In the genomic region with DNA sequence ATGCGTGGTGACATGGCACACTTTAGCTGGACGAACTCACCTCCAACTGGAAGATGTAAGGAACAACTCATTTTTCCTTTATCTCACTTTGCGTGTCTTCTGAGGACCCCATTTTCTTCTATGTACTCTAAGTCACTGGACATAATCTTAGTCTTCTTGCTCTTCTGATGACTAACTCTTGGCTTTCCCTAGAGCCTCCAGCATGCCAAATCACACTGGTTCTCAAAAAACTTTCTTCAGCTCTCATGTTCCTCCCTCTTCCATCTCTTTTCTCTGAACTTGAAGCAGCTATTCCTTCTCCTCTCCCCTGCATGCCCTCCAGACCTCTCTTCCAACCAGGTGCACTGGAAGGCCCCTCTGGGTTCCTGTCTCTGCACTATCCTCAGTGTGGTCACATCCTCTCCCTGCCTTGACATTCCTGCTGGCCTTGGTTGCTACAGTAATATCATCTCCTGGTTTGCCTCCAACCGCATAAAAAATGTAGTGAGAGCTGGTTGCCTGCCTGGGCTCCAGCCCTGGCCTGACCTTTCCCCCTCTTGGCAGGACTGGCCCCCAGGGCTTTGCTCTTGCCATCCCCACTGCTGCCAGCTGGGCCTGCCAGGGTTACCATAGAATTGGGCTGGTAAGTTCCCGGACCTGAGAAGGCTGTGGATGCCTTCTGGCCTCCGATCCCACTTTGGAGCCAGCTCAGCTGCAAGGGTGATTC, we compare ENCODE assay signal across 33 cellular contexts. TPM values are rescaled to one million over a fixed set of nuclear protein-coding genes. Genes with fewer than 3 reads are reported as not detected.
DNase-seq lines count a peak whose midpoint lies in the region; ATAC-seq and TF ChIP-seq lines count a peak whose summit lies in the region.
"Had no signal": no experiment of that assay in that cellular context is flagged by ENCODE, and none has a peak within 500 bp of the region (broad histone marks: within the 10 kb centered on the region; RNA-seq: fewer than 3 reads in every experiment).

No MANE protein-coding gene starts in this region.

- no peaks in the 10 kb centered on the region for H3K36me3 Mint-ChIP-seq in chondrocyte (ENCODE audit: low read depth)
- H3K36me3 Mint-ChIP-seq: activated naive CD4-positive, alpha-beta T cell treated with anti-CD3 and anti-CD28 coated beads, Interleukin-2, amount 10 ng/mL, durations not matched to agents 7 days and 5 days; brain; memory B cell had no signal

- H3K4me1 Mint-ChIP-seq in chondrocyte (ENCODE audit: low read depth), result peaks cover 23% of the 10 kb centered on the region
- H3K4me1 Mint-ChIP-seq: activated naive CD4-positive, alpha-beta T cell treated with anti-CD3 and anti-CD28 coated beads, Interleukin-2, amount 10 ng/mL, durations not matched to agents 7 days and 5 days; activated T-helper 17 cell treated with anti-CD3 and anti-CD28 coated beads, Interleukin-2, amount 50 U/mL, for 72 hours; brain; memory B cell had no signal

- no peak overlapping the region for H3K27ac ChIP-seq in substantia nigra (ENCODE audit: low read depth, low read length, poor library complexity, severe bottlenecking)
- H3K27ac ChIP-seq: C4-2B, gastroesophageal sphincter, hepatocyte, prostate gland, thyroid gland, vagina had no signal

- no peak for ATAC-seq in HG03378 (IDR thresholded peaks at IDR 0.05; ENCODE audit: unreplicated experiment)
- ATAC-seq: activated CD8-positive, alpha-beta T cell treated with anti-CD3 and anti-CD28 coated beads for 36 hours; activated T-helper 17 cell treated with anti-CD3 and anti-CD28 coated beads, Interleukin-2, amount 50 U/mL, for 72 hours; esophagus mucosa; gastroesophageal sphincter had no signal

- H3K4me3 Mint-ChIP-seq in chondrocyte (ENCODE audit: unreplicated experiment), result no peak overlapping the region
- H3K4me3 Mint-ChIP-seq: activated CD8-positive, alpha-beta T cell treated with anti-CD3 and anti-CD28 coated beads for 36 hours; activated naive CD4-positive, alpha-beta T cell treated with anti-CD3 and anti-CD28 coated beads, Interleukin-2, amount 10 ng/mL, durations not matched to agents 7 days and 5 days; activated T-helper 17 cell treated with anti-CD3 and anti-CD28 coated beads, Interleukin-2, amount 50 U/mL, for 72 hours; brain; memory B cell had no signal

- DNase-seq in GM03348 (ENCODE audit: low spot score) (peak; percentile 40), chondrocyte (ENCODE audit: low spot score) (no peak), myocyte (ENCODE audit: low read depth) (peak; percentile 65), substantia nigra (lab: John Stamatoyannopoulos, UW) (peak in 29 of 49 donors; percentile 1 to 57 (median 14)), 8988T (no peak)
- DNase-seq in activated T-cell treated with anti-CD3 and anti-CD28 coated beads, Interleukin-2, amount 50 U/mL, for 48 hours, result no peak
- DNase-seq: activated CD4-positive, CD25-positive, alpha-beta regulatory T cell treated with anti-CD3 and anti-CD28 coated beads, Interleukin-2, amount 50 U/mL, for 72 hours; activated CD8-positive, alpha-beta memory T cell treated with anti-CD3 and anti-CD28 coated beads, Interleukin-2, amount 50 U/mL, for 48 hours; activated CD8-positive, alpha-beta T cell treated with anti-CD3 and anti-CD28 coated beads for 36 hours; activated naive CD4-positive, alpha-beta T cell treated with anti-CD3 and anti-CD28 coated beads, Interleukin-2, amount 10 ng/mL, durations not matched to agents 7 days and 5 days; Caco-2; cerebellar nuclear complex; DMS53; H7; NCI-H1417 treated with DMSO at 0.1 percent for 48 hours; NCI-H2081 treated with DMSO at 0.1 percent for 48 hours; NCI-H2227 treated with DMSO at 0.1 percent for 48 hours; NCI-H526 treated with DMSO at 0.1 percent for 48 hours; SIG-M5; small intestine; stimulated activated naive CD4-positive, alpha-beta T cell; thyroid gland had no signal

- H3K27ac Mint-ChIP-seq in chondrocyte (ENCODE audit: unreplicated experiment), result peak overlapping the region; percentile 50
- H3K27ac Mint-ChIP-seq: activated CD8-positive, alpha-beta T cell treated with anti-CD3 and anti-CD28 coated beads for 36 hours; activated naive CD4-positive, alpha-beta T cell treated with anti-CD3 and anti-CD28 coated beads, Interleukin-2, amount 10 ng/mL, durations not matched to agents 7 days and 5 days; activated T-helper 17 cell treated with anti-CD3 and anti-CD28 coated beads, Interleukin-2, amount 50 U/mL, for 72 hours; brain; memory B cell had no signal

- no peaks in the 10 kb centered on the region for H3K9me3 Mint-ChIP-seq in chondrocyte (ENCODE audit: low read depth)

- no peaks in the 10 kb centered on the region for H3K27me3 Mint-ChIP-seq in chondrocyte (ENCODE audit: low read depth)
- H3K27me3 Mint-ChIP-seq: activated CD8-positive, alpha-beta T cell treated with anti-CD3 and anti-CD28 coated beads for 36 hours; activated naive CD4-positive, alpha-beta T cell treated with anti-CD3 and anti-CD28 coated beads, Interleukin-2, amount 10 ng/mL, durations not matched to agents 7 days and 5 days; activated T-helper 17 cell treated with anti-CD3 and anti-CD28 coated beads, Interleukin-2, amount 50 U/mL, for 72 hours; memory B cell had no signal

- no peak for TF ChIP-seq CTCF in chondrocyte (IDR thresholded peaks at IDR 0.05)

RNA-seq across cellular contexts. Expression of a gene that starts 44.8 kb away (rescaled TPM):
- 17.8 to 45.0 TPM (median 21.3 TPM) in 3 replicates for total RNA-seq in chondrocyte
- 31.8 and 32.4 TPM in 2 replicates for total RNA-seq in myocyte
- polyA plus RNA-seq in myocyte (2012), result 6.7 TPM
- total RNA-seq: activated CD8-positive, alpha-beta T cell treated with anti-CD3 and anti-CD28 coated beads for 36 hours; activated T-helper 17 cell treated with anti-CD3 and anti-CD28 coated beads, Interleukin-2, amount 50 U/mL, for 72 hours; T-helper 2 cell treated with Interferon-gamma antibody and Interleukin-4, amounts not matched to agents 100 ng/mL and 5 ng/mL, for 36 hours had no signal

Comparison
In these comparisons a context has a peak if more than half of its experiments do, and no peak if none do; other contexts are left out.
1. DNase-seq: peak in GM03348 (single experiment), myocyte (single experiment) and substantia nigra (29 of 49); none in chondrocyte (single experiment), 8988T (single experiment) and activated T-cell treated with anti-CD3 and anti-CD28 coated beads, Interleukin-2, amount 50 U/mL, for 48 hours (0 of 2).